In genomic region chr5:172188893-172189692, GRCh38 we compare ENCODE assay signal across 8 cellular contexts. TPM values are rescaled to one million over a fixed set of nuclear protein-coding genes. Genes with fewer than 3 reads are reported as not detected.
A peak's percentile ranks its signal among the peaks of the same experiment; 100 is the strongest.
DNase-seq lines count a peak whose midpoint lies in the region; ATAC-seq and TF ChIP-seq lines count a peak whose summit lies in the region.

No MANE protein-coding gene starts in this region.

- H2AFZ ChIP-seq in osteoblast (ENCODE audit: low read length), result peak overlapping the region; percentile 29

- intact Hi-C loops in Calu3 (cut with micrococcal nuclease; ENCODE audit: unreplicated experiment), result loop anchor here (1.0 to 5.0 kb wide), 3 partner anchors 82 to 277 kb away; partner anchors contain the start of gene UBTD2

- H3K27ac ChIP-seq in effector memory CD4-positive, alpha-beta T cell (ENCODE audit: insufficient read depth, low read length, poor library complexity, severe bottlenecking), result peak overlapping the region; percentile 97
- no peak overlapping the region for H3K27ac ChIP-seq in osteoblast (ENCODE audit: low read depth, low read length)

- H3K27ac Mint-ChIP-seq in Calu3 (ENCODE audit: unreplicated experiment), result no peak overlapping the region

- H3K27me3 Mint-ChIP-seq in Calu3 (ENCODE audit: unreplicated experiment), result peaks cover 15% of the 10 kb centered on the region

- H3K4me2 ChIP-seq in osteoblast (ENCODE audit: insufficient read depth, low read length), result peak overlapping the region; percentile 86

- ATAC-seq in HG03469 (IDR thresholded peaks at IDR 0.05; ENCODE audit: unreplicated experiment) (no peak), GM18868 (IDR thresholded peaks at IDR 0.05; ENCODE audit: unreplicated experiment) (no peak), GM19455 (IDR thresholded peaks at IDR 0.05; ENCODE audit: unreplicated experiment) (no peak), GM21390 (IDR thresholded peaks at IDR 0.05; ENCODE audit: unreplicated experiment) (no peak)

- peaks cover 20% of the 10 kb centered on the region for H3K4me1 Mint-ChIP-seq in Calu3 (ENCODE audit: low read depth, unreplicated experiment)

- CTCF ChIA-PET in Calu3 (lab: Charles Lee), result interaction anchor here (0.6 to 1.4 kb wide), 7 partner anchors 78 to 130 kb away, joined by 3 to 7 read pairs (median 5); partner anchors contain the start of gene UBTD2

- H3K4me3 ChIP-seq in effector memory CD4-positive, alpha-beta T cell (ENCODE audit: insufficient read depth, low read depth, low read length, poor library complexity, severe bottlenecking), result peak overlapping the region; percentile 95
- peak overlapping the region; percentile 98 for H3K4me3 ChIP-seq in osteoblast (ENCODE audit: insufficient read depth, low read length)

- DNase-seq in Calu3 (no peak), NCI-H2227 (lab: John Stamatoyannopoulos, UW; ENCODE audit: unreplicated experiment) (peak; percentile 42), osteoblast (ENCODE audit: insufficient read length, low spot score, missing footprints) (no peak)
- DNase-seq in effector memory CD4-positive, alpha-beta T cell, result no peak

- H4K20me1 ChIP-seq in osteoblast (ENCODE audit: insufficient read depth, low read length), result peaks cover 7% of the 10 kb centered on the region

- no peaks in the 10 kb centered on the region for H3K9me3 Mint-ChIP-seq in Calu3 (ENCODE audit: low read depth, unreplicated experiment)

- H3K4me1 ChIP-seq in effector memory CD4-positive, alpha-beta T cell (ENCODE audit: control insufficient read depth, insufficient read depth, low read length, poor library complexity, severe bottlenecking), result peaks cover 19% of the 10 kb centered on the region
- peaks cover 12% of the 10 kb centered on the region for H3K4me1 ChIP-seq in osteoblast (ENCODE audit: insufficient read depth, low read length)

- H3K9me3 ChIP-seq in effector memory CD4-positive, alpha-beta T cell (ENCODE audit: control insufficient read depth, low read length), result no peaks in the 10 kb centered on the region
- no peaks in the 10 kb centered on the region for H3K9me3 ChIP-seq in osteoblast (ENCODE audit: low read depth, low read length)

- no peak for TF ChIP-seq CTCF in Calu3 (IDR thresholded peaks at IDR 0.05; ENCODE audit: unreplicated experiment)
- TF ChIP-seq CTCF in osteoblast (IDR thresholded peaks at IDR 0.05; ENCODE audit: extremely low read depth, low read depth, low read length), result no peak

- no peaks in the 10 kb centered on the region for H3K27me3 ChIP-seq in effector memory CD4-positive, alpha-beta T cell (replicated peaks; ENCODE audit: control insufficient read depth, insufficient read depth, low read length, poor library complexity, severe bottlenecking)
- H3K27me3 ChIP-seq in osteoblast (ENCODE audit: insufficient read depth, low read length), result no peaks in the 10 kb centered on the region

- H3K4me3 Mint-ChIP-seq in Calu3 (ENCODE audit: low read depth, unreplicated experiment), result peak overlapping the region; percentile 81

- no peaks in the 10 kb centered on the region for H3K36me3 ChIP-seq in effector memory CD4-positive, alpha-beta T cell (ENCODE audit: control insufficient read depth, insufficient read depth, low read length)
- H3K36me3 ChIP-seq in osteoblast (ENCODE audit: insufficient read depth, low read length), result peaks cover 8% of the 10 kb centered on the region

- no TSS peak for BruUV-seq in Calu3 (replicated peaks; lab: Mats Ljungman, UMichigan)

- peaks cover 23% of the 10 kb centered on the region for H3K36me3 Mint-ChIP-seq in Calu3 (ENCODE audit: insufficient read depth, unreplicated experiment)

- H3K79me2 ChIP-seq in osteoblast (ENCODE audit: insufficient read depth, low read length), result peaks cover 34% of the 10 kb centered on the region

RNA-seq across cellular contexts. Expression of gene STK10, which starts 1.1 kb away (rescaled TPM):
- total RNA-seq in Calu3 (2022) (27.4 and 32.1 TPM in 2 replicates), osteoblast (27.1 and 32.7 TPM in 2 replicates)

RNA-seq across cellular contexts. Expression of gene EFCAB9, which starts 4.9 kb away (rescaled TPM):
- total RNA-seq in Calu3 (2022) (not detected in 2 replicates), osteoblast (not detected in 2 replicates)
